ENCODE assay signal across 8 cellular contexts in the genomic region with DNA sequence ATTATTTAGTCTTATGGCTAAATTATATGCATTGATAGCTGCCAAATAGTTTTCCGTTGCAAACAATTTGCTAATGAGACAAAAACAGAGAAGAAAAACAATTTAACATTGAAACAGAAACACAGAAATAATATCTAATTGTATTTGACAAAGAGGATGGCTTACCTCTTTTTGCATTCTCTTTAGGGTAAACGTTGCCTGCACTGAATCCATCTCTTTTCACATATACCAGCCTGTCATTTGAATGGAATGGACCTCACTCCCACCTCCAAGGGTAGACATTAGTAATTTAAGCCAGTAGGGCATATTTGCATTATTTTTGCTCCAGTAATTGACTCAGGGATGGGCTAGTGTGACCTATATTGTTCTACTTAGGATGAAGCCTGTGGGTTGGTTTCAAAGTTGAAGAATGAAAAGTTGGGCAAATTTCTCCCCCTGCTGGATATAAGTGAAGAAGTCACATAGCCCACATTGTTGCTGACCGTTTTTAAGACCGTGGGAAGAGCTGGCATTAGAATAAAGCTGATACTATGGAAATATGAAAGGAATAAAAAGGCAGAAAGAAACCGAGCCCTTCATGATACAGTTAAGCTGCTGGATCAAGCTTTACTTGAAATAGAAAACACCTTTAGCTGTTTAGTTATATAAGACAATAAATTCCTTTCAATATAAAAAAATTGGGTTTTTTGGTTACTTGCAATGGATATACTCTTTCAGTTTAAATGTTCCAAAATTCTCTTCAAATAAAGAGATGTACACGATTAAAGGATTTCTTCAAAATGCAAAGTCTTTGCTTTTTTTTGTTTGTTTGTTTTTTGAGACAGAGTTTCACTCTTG. TPM values are rescaled to one million over a fixed set of nuclear protein-coding genes. Genes with fewer than 3 reads are reported as not detected.
A peak's percentile ranks its signal among the peaks of the same experiment; 100 is the strongest.
DNase-seq lines count a peak whose midpoint lies in the region; ATAC-seq and TF ChIP-seq lines count a peak whose summit lies in the region.

No MANE protein-coding gene starts in this region.

- DNase-seq in DMS153 treated with DMSO at 0.1 percent for 48 hours (lab: John Stamatoyannopoulos, UW; ENCODE audit: unreplicated experiment) (peak; percentile 2), DMS153 (lab: John Stamatoyannopoulos, UW) (no peak), NB4 (ENCODE audit: low read depth) (peak; percentile 76), cardiac muscle cell (ENCODE audit: low read depth in 1 of 2, low spot score in 1 of 2) (peak; percentile 59 to 76), sciatic nerve (ENCODE audit: low spot score) (no peak), NCI-H774 (lab: John Stamatoyannopoulos, UW) (no peak)

- TF ChIP-seq CTCF in NB4 (IDR thresholded peaks at IDR 0.05; ENCODE audit: low read depth, low read length), result peak; percentile 47
- TF ChIP-seq CTCF in WI38 (IDR thresholded peaks at IDR 0.05; ENCODE audit: low read depth, low read length), result peak; percentile 30
- peak; percentile 69 for TF ChIP-seq CTCF in cardiac muscle cell (IDR thresholded peaks at IDR 0.05; ENCODE audit: low read depth, low read length)

- intact Hi-C loops in sciatic nerve (cut with DNase I), result no loop called here

- H3K36me3 ChIP-seq in cardiac muscle cell, result no peaks in the 10 kb centered on the region

- ATAC-seq in GM19455 (IDR thresholded peaks at IDR 0.05; ENCODE audit: unreplicated experiment) (peak; percentile 66), sciatic nerve (peak; percentile 67)

- no peaks in the 10 kb centered on the region for H3K27me3 ChIP-seq in cardiac muscle cell

- H3K4me1 ChIP-seq in cardiac muscle cell (ENCODE audit: low read depth), result no peaks in the 10 kb centered on the region

- no peak for TF ChIP-seq POLR2A in NB4 (IDR thresholded peaks at IDR 0.05; ENCODE audit: extremely low read depth, insufficient read length)

- no peak overlapping the region for H3K27ac ChIP-seq in cardiac muscle cell

- no peaks in the 10 kb centered on the region for H3K9me3 ChIP-seq in cardiac muscle cell (ENCODE audit: low read depth)

- H3K4me3 ChIP-seq in NB4 (ENCODE audit: low read depth, low read length) (no peak overlapping the region), WI38 (ENCODE audit: low read depth, low read length) (no peak overlapping the region), cardiac muscle cell (no peak overlapping the region)

RNA-seq across cellular contexts. Expression of a gene that starts 26.9 kb away (rescaled TPM):
- total RNA-seq in cardiac muscle cell (7.7 and 8.6 TPM in 2 replicates), sciatic nerve (0.85 TPM)
- polyA plus RNA-seq in cardiac muscle cell, result 11.0 and 16.0 TPM in 2 replicates

RNA-seq across cellular contexts. Expression of a gene that starts 27.0 kb away (rescaled TPM):
- total RNA-seq in cardiac muscle cell (19.4 and 25.1 TPM in 2 replicates), sciatic nerve (90.6 TPM)
- polyA plus RNA-seq in cardiac muscle cell, result 34.1 and 46.6 TPM in 2 replicates

Comparison
In these comparisons a context has a peak if more than half of its experiments do, and no peak if none do; other contexts are left out.
1. DNase-seq: peak in DMS153 treated with DMSO at 0.1 percent for 48 hours (single experiment), NB4 (single experiment) and cardiac muscle cell (2 of 2); none in DMS153 (single experiment), sciatic nerve (single experiment) and NCI-H774 (single experiment).
2. Peak in every context shown above with its lines, with median percentiles within 50 percentile points of each other: CTCF ChIP-seq.